21 cellular contexts compared by ENCODE assay signal in the genomic region with DNA sequence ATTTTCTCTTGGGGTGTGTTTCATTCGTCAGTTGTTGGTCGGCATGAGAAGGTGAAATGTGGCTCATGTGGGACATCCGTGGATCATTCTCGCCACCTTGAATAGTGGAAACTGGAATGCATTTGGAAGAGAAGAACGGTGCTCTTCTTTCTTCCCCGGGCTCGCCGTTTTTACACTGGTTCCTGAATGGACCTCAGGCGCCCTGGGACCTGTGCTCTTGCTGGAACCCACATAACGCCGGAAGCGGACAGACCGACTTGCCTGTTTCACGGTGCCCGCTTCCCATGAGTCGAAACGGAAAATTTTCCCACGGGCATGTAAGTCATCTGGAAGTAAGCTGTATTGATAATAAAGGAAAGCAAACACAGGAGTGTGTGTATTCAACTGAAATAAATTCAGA. TPM values are rescaled to one million over a fixed set of nuclear protein-coding genes. Genes with fewer than 3 reads are reported as not detected.
"Had no signal": no experiment of that assay in that cellular context is flagged by ENCODE, and none has a peak within 500 bp of the region (broad histone marks: within the 10 kb centered on the region; RNA-seq: fewer than 3 reads in every experiment).

No MANE protein-coding gene starts in this region.

RNA-seq across cellular contexts. Expression of gene USP17L28, which starts 2.2 kb away (rescaled TPM):
- total RNA-seq: activated naive CD4-positive, alpha-beta T cell treated with anti-CD3 and anti-CD28 coated beads for 36 hours; activated naive CD4-positive, alpha-beta T cell treated with anti-CD3 and anti-CD28 coated beads, Interleukin-2, amount 50 U/mL, for 72 hours; activated naive CD8-positive, alpha-beta T cell treated with anti-CD3 and anti-CD28 coated beads for 36 hours; activated naive CD8-positive, alpha-beta T cell treated with anti-CD3 and anti-CD28 coated beads, Interleukin-2, amount 10 ng/mL, durations not matched to agents 7 days and 5 days; activated T-cell treated with anti-CD3 and anti-CD28 coated beads, Interleukin-2, amount 50 U/mL, for 4 hours; activated T-cell treated with anti-CD3 and anti-CD28 coated beads, Interleukin-2, amount 50 U/mL, for 72 hours; activated T-helper 1 cell treated with anti-CD3 and anti-CD28 coated beads, Interleukin-12 subunit alpha, Interleukin-12 subunit beta, Interleukin-2, Interleukin-4 antibody, amounts not matched to agents 30 ng/mL and 10 ng/mL and 1 ng/mL, durations not matched to agents 14 hours and 24 hours and 36 hours; activated T-helper 17 cell treated with anti-CD3 and anti-CD28 coated beads, Interleukin-2, amount 50 U/mL, for 72 hours; activated T-helper 2 cell treated with anti-CD3 and anti-CD28 coated beads, Interferon-gamma antibody, Interleukin-2, Interleukin-4, amounts not matched to agents 10 μg/mL and 5 μg/mL and 100 μg/mL, durations not matched to agents 14 hours and 24 hours and 36 hours; adrenal gland; aorta; ascending aorta; astrocyte; body of pancreas; breast epithelium; bronchial epithelial cell; cardiac muscle cell; cardiac septum; cerebellum; chondrocyte had no signal
- polyA plus RNA-seq: adipose tissue, adrenal gland, aorta, cardiac muscle cell had no signal

RNA-seq across cellular contexts. Expression of gene USP17L29, which starts 2.6 kb away (rescaled TPM):
- total RNA-seq: activated naive CD4-positive, alpha-beta T cell treated with anti-CD3 and anti-CD28 coated beads for 36 hours; activated naive CD4-positive, alpha-beta T cell treated with anti-CD3 and anti-CD28 coated beads, Interleukin-2, amount 50 U/mL, for 72 hours; activated naive CD8-positive, alpha-beta T cell treated with anti-CD3 and anti-CD28 coated beads for 36 hours; activated naive CD8-positive, alpha-beta T cell treated with anti-CD3 and anti-CD28 coated beads, Interleukin-2, amount 10 ng/mL, durations not matched to agents 7 days and 5 days; activated T-cell treated with anti-CD3 and anti-CD28 coated beads, Interleukin-2, amount 50 U/mL, for 4 hours; activated T-cell treated with anti-CD3 and anti-CD28 coated beads, Interleukin-2, amount 50 U/mL, for 72 hours; activated T-helper 1 cell treated with anti-CD3 and anti-CD28 coated beads, Interleukin-12 subunit alpha, Interleukin-12 subunit beta, Interleukin-2, Interleukin-4 antibody, amounts not matched to agents 30 ng/mL and 10 ng/mL and 1 ng/mL, durations not matched to agents 14 hours and 24 hours and 36 hours; activated T-helper 17 cell treated with anti-CD3 and anti-CD28 coated beads, Interleukin-2, amount 50 U/mL, for 72 hours; activated T-helper 2 cell treated with anti-CD3 and anti-CD28 coated beads, Interferon-gamma antibody, Interleukin-2, Interleukin-4, amounts not matched to agents 10 μg/mL and 5 μg/mL and 100 μg/mL, durations not matched to agents 14 hours and 24 hours and 36 hours; adrenal gland; aorta; ascending aorta; astrocyte; body of pancreas; breast epithelium; bronchial epithelial cell; cardiac muscle cell; cardiac septum; cerebellum; chondrocyte had no signal
- polyA plus RNA-seq: adipose tissue, adrenal gland, aorta, cardiac muscle cell had no signal

RNA-seq across cellular contexts. Expression of gene USP17L27, which starts 6.9 kb away (rescaled TPM):
- total RNA-seq: activated naive CD4-positive, alpha-beta T cell treated with anti-CD3 and anti-CD28 coated beads for 36 hours; activated naive CD4-positive, alpha-beta T cell treated with anti-CD3 and anti-CD28 coated beads, Interleukin-2, amount 50 U/mL, for 72 hours; activated naive CD8-positive, alpha-beta T cell treated with anti-CD3 and anti-CD28 coated beads for 36 hours; activated naive CD8-positive, alpha-beta T cell treated with anti-CD3 and anti-CD28 coated beads, Interleukin-2, amount 10 ng/mL, durations not matched to agents 7 days and 5 days; activated T-cell treated with anti-CD3 and anti-CD28 coated beads, Interleukin-2, amount 50 U/mL, for 4 hours; activated T-cell treated with anti-CD3 and anti-CD28 coated beads, Interleukin-2, amount 50 U/mL, for 72 hours; activated T-helper 1 cell treated with anti-CD3 and anti-CD28 coated beads, Interleukin-12 subunit alpha, Interleukin-12 subunit beta, Interleukin-2, Interleukin-4 antibody, amounts not matched to agents 30 ng/mL and 10 ng/mL and 1 ng/mL, durations not matched to agents 14 hours and 24 hours and 36 hours; activated T-helper 17 cell treated with anti-CD3 and anti-CD28 coated beads, Interleukin-2, amount 50 U/mL, for 72 hours; activated T-helper 2 cell treated with anti-CD3 and anti-CD28 coated beads, Interferon-gamma antibody, Interleukin-2, Interleukin-4, amounts not matched to agents 10 μg/mL and 5 μg/mL and 100 μg/mL, durations not matched to agents 14 hours and 24 hours and 36 hours; adrenal gland; aorta; ascending aorta; astrocyte; body of pancreas; breast epithelium; bronchial epithelial cell; cardiac muscle cell; cardiac septum; cerebellum; chondrocyte had no signal
- polyA plus RNA-seq: adipose tissue, adrenal gland, aorta, cardiac muscle cell had no signal

RNA-seq across cellular contexts. Expression of gene USP17L5, which starts 11.7 kb away (rescaled TPM):
- total RNA-seq: activated naive CD4-positive, alpha-beta T cell treated with anti-CD3 and anti-CD28 coated beads for 36 hours; activated naive CD4-positive, alpha-beta T cell treated with anti-CD3 and anti-CD28 coated beads, Interleukin-2, amount 50 U/mL, for 72 hours; activated naive CD8-positive, alpha-beta T cell treated with anti-CD3 and anti-CD28 coated beads for 36 hours; activated naive CD8-positive, alpha-beta T cell treated with anti-CD3 and anti-CD28 coated beads, Interleukin-2, amount 10 ng/mL, durations not matched to agents 7 days and 5 days; activated T-cell treated with anti-CD3 and anti-CD28 coated beads, Interleukin-2, amount 50 U/mL, for 4 hours; activated T-cell treated with anti-CD3 and anti-CD28 coated beads, Interleukin-2, amount 50 U/mL, for 72 hours; activated T-helper 1 cell treated with anti-CD3 and anti-CD28 coated beads, Interleukin-12 subunit alpha, Interleukin-12 subunit beta, Interleukin-2, Interleukin-4 antibody, amounts not matched to agents 30 ng/mL and 10 ng/mL and 1 ng/mL, durations not matched to agents 14 hours and 24 hours and 36 hours; activated T-helper 17 cell treated with anti-CD3 and anti-CD28 coated beads, Interleukin-2, amount 50 U/mL, for 72 hours; activated T-helper 2 cell treated with anti-CD3 and anti-CD28 coated beads, Interferon-gamma antibody, Interleukin-2, Interleukin-4, amounts not matched to agents 10 μg/mL and 5 μg/mL and 100 μg/mL, durations not matched to agents 14 hours and 24 hours and 36 hours; adrenal gland; aorta; ascending aorta; astrocyte; body of pancreas; breast epithelium; bronchial epithelial cell; cardiac muscle cell; cardiac septum; cerebellum; chondrocyte had no signal
- polyA plus RNA-seq: adipose tissue, adrenal gland, aorta, cardiac muscle cell had no signal

RNA-seq across cellular contexts. Expression of gene USP17L30, which starts 12.1 kb away (rescaled TPM):
- total RNA-seq: activated naive CD4-positive, alpha-beta T cell treated with anti-CD3 and anti-CD28 coated beads for 36 hours; activated naive CD4-positive, alpha-beta T cell treated with anti-CD3 and anti-CD28 coated beads, Interleukin-2, amount 50 U/mL, for 72 hours; activated naive CD8-positive, alpha-beta T cell treated with anti-CD3 and anti-CD28 coated beads for 36 hours; activated naive CD8-positive, alpha-beta T cell treated with anti-CD3 and anti-CD28 coated beads, Interleukin-2, amount 10 ng/mL, durations not matched to agents 7 days and 5 days; activated T-cell treated with anti-CD3 and anti-CD28 coated beads, Interleukin-2, amount 50 U/mL, for 4 hours; activated T-cell treated with anti-CD3 and anti-CD28 coated beads, Interleukin-2, amount 50 U/mL, for 72 hours; activated T-helper 1 cell treated with anti-CD3 and anti-CD28 coated beads, Interleukin-12 subunit alpha, Interleukin-12 subunit beta, Interleukin-2, Interleukin-4 antibody, amounts not matched to agents 30 ng/mL and 10 ng/mL and 1 ng/mL, durations not matched to agents 14 hours and 24 hours and 36 hours; activated T-helper 17 cell treated with anti-CD3 and anti-CD28 coated beads, Interleukin-2, amount 50 U/mL, for 72 hours; activated T-helper 2 cell treated with anti-CD3 and anti-CD28 coated beads, Interferon-gamma antibody, Interleukin-2, Interleukin-4, amounts not matched to agents 10 μg/mL and 5 μg/mL and 100 μg/mL, durations not matched to agents 14 hours and 24 hours and 36 hours; adrenal gland; aorta; ascending aorta; astrocyte; body of pancreas; breast epithelium; bronchial epithelial cell; cardiac muscle cell; cardiac septum; cerebellum; chondrocyte had no signal
- polyA plus RNA-seq: adipose tissue, adrenal gland, aorta, cardiac muscle cell had no signal
